ENCODE assay signal across 14 cellular contexts in genomic region chr18:7616661-7617060, GRCh38. TPM values are rescaled to one million over a fixed set of nuclear protein-coding genes. Genes with fewer than 3 reads are reported as not detected.
DNase-seq lines count a peak whose midpoint lies in the region; ATAC-seq and TF ChIP-seq lines count a peak whose summit lies in the region.
"Had no signal": no experiment of that assay in that cellular context is flagged by ENCODE, and none has a peak within 500 bp of the region (broad histone marks: within the 10 kb centered on the region; RNA-seq: fewer than 3 reads in every experiment).

No MANE protein-coding gene starts in this region.

- no peaks in the 10 kb centered on the region for H3K27me3 Mint-ChIP-seq in stimulated activated memory B cell treated with anti-CD40 and anti-IgM and Interleukin-4, amounts not matched to agents 10 μg/mL and 1 μg/mL and 100 μg/mL, for 72 hours
- no peaks in the 10 kb centered on the region for H3K27me3 Mint-ChIP-seq in activated CD8-positive, alpha-beta T cell treated with anti-CD3 and anti-CD28 coated beads, Interleukin-2, amount 10 ng/mL, durations not matched to agents 7 days and 5 days (ENCODE audit: low read depth)

- DNase-seq in H4 (ENCODE audit: low spot score): peak; percentile 31
- DNase-seq in epithelial cell of esophagus (ENCODE audit: low read depth): peak; percentile 9
- DNase-seq in left lobe of liver (ENCODE audit: low spot score): peak; percentile 51
- DNase-seq in NOMO-1 (lab: John Stamatoyannopoulos, UW; ENCODE audit: unreplicated experiment in 2 of 2): no peak
- DNase-seq in activated CD8-positive, alpha-beta T cell treated with anti-CD3 and anti-CD28 coated beads, Interleukin-2, amount 10 ng/mL, durations not matched to agents 7 days and 5 days: no peak
- no peak for DNase-seq in SIG-M5 (lab: John Stamatoyannopoulos, UW)
- DNase-seq: activated CD4-positive, alpha-beta T cell treated with anti-CD3 and anti-CD28 coated beads, Interleukin-2, amount 50 U/mL, for 48 hours; H7; hippocampal formation; NCI-H1092 had no signal

- H3K9me3 Mint-ChIP-seq in stimulated activated memory B cell treated with anti-CD40 and anti-IgM and Interleukin-4, amounts not matched to agents 10 μg/mL and 1 μg/mL and 100 μg/mL, for 72 hours: no peaks in the 10 kb centered on the region
- no peaks in the 10 kb centered on the region for H3K9me3 Mint-ChIP-seq in activated CD8-positive, alpha-beta T cell treated with anti-CD3 and anti-CD28 coated beads, Interleukin-2, amount 10 ng/mL, durations not matched to agents 7 days and 5 days (ENCODE audit: insufficient read depth)

- TF ChIP-seq CTCF in epithelial cell of esophagus (IDR thresholded peaks at IDR 0.05; ENCODE audit: insufficient read depth, low read depth, low read length, missing control alignments): no peak

- H3K27ac Mint-ChIP-seq in stimulated activated memory B cell treated with anti-CD40 and anti-IgM and Interleukin-4, amounts not matched to agents 10 μg/mL and 1 μg/mL and 100 μg/mL, for 72 hours: no peak overlapping the region
- no peak overlapping the region for H3K27ac Mint-ChIP-seq in activated CD8-positive, alpha-beta T cell treated with anti-CD3 and anti-CD28 coated beads, Interleukin-2, amount 10 ng/mL, durations not matched to agents 7 days and 5 days

- H3K4me3 ChIP-seq in epithelial cell of esophagus (ENCODE audit: low read length): no peak overlapping the region
- H3K4me3 ChIP-seq: BLaER1, vagina had no signal

- no peaks in the 10 kb centered on the region for H3K36me3 Mint-ChIP-seq in stimulated activated memory B cell treated with anti-CD40 and anti-IgM and Interleukin-4, amounts not matched to agents 10 μg/mL and 1 μg/mL and 100 μg/mL, for 72 hours
- no peaks in the 10 kb centered on the region for H3K36me3 Mint-ChIP-seq in activated CD8-positive, alpha-beta T cell treated with anti-CD3 and anti-CD28 coated beads, Interleukin-2, amount 10 ng/mL, durations not matched to agents 7 days and 5 days (ENCODE audit: low read depth)

- CTCF ChIA-PET in activated CD8-positive, alpha-beta T cell treated with anti-CD3 and anti-CD28 coated beads, Interleukin-2, amount 10 ng/mL, durations not matched to agents 7 days and 5 days (lab: Charles Lee): no interaction called here

- H3K4me1 Mint-ChIP-seq in stimulated activated memory B cell treated with anti-CD40 and anti-IgM and Interleukin-4, amounts not matched to agents 10 μg/mL and 1 μg/mL and 100 μg/mL, for 72 hours: no peaks in the 10 kb centered on the region
- H3K4me1 Mint-ChIP-seq in activated CD8-positive, alpha-beta T cell treated with anti-CD3 and anti-CD28 coated beads, Interleukin-2, amount 10 ng/mL, durations not matched to agents 7 days and 5 days (ENCODE audit: low read depth): no peaks in the 10 kb centered on the region

- ATAC-seq in left lobe of liver (peak; percentile 56), GM21360 (IDR thresholded peaks at IDR 0.05; ENCODE audit: unreplicated experiment) (no peak)
- ATAC-seq in stimulated activated memory B cell treated with anti-CD40 and anti-IgM and Interleukin-4, amounts not matched to agents 10 μg/mL and 1 μg/mL and 100 μg/mL, for 72 hours: peak; percentile 36
- ATAC-seq in activated CD8-positive, alpha-beta T cell treated with anti-CD3 and anti-CD28 coated beads, Interleukin-2, amount 10 ng/mL, durations not matched to agents 7 days and 5 days: no peak

- POLR2A ChIA-PET in activated CD8-positive, alpha-beta T cell treated with anti-CD3 and anti-CD28 coated beads, Interleukin-2, amount 10 ng/mL, durations not matched to agents 7 days and 5 days (lab: Charles Lee): no interaction called here

- H3K4me3 Mint-ChIP-seq in stimulated activated memory B cell treated with anti-CD40 and anti-IgM and Interleukin-4, amounts not matched to agents 10 μg/mL and 1 μg/mL and 100 μg/mL, for 72 hours: no peak overlapping the region
- no peak overlapping the region for H3K4me3 Mint-ChIP-seq in activated CD8-positive, alpha-beta T cell treated with anti-CD3 and anti-CD28 coated beads, Interleukin-2, amount 10 ng/mL, durations not matched to agents 7 days and 5 days

RNA-seq across cellular contexts. Expression of gene PTPRM, which starts 49.5 kb away (rescaled TPM):
- total RNA-seq in H4 (2014; rRNA removed; shearing (Covaris generic)): 17.6 and 37.3 TPM in 2 replicates
- total RNA-seq in left lobe of liver: 34.7 TPM
- 1 to 10 TPM in 1 of 2 experiments, under 1 TPM in 1; 0.76 to 1.0 TPM for total RNA-seq in activated CD8-positive, alpha-beta T cell treated with anti-CD3 and anti-CD28 coated beads, Interleukin-2, amount 10 ng/mL, durations not matched to agents 7 days and 5 days

Comparison
In these comparisons a context has a peak if more than half of its experiments do, and no peak if none do; other contexts are left out.
1. DNase-seq: peak in H4 (single experiment), epithelial cell of esophagus (single experiment) and left lobe of liver (single experiment); none in NOMO-1 (0 of 2), activated CD8-positive, alpha-beta T cell treated with anti-CD3 and anti-CD28 coated beads, Interleukin-2, amount 10 ng/mL, durations not matched to agents 7 days and 5 days (single experiment) and SIG-M5 (single experiment).
2. ATAC-seq: peak in left lobe of liver (single experiment) and stimulated activated memory B cell treated with anti-CD40 and anti-IgM and Interleukin-4, amounts not matched to agents 10 μg/mL and 1 μg/mL and 100 μg/mL, for 72 hours (single experiment); none in activated CD8-positive, alpha-beta T cell treated with anti-CD3 and anti-CD28 coated beads, Interleukin-2, amount 10 ng/mL, durations not matched to agents 7 days and 5 days (single experiment) and GM21360 (single experiment).